9 cellular contexts compared by ENCODE assay signal in genomic region chr13:94239135-94239534, GRCh38.
A peak's percentile ranks its signal among the peaks of the same experiment; 100 is the strongest.
DNase-seq lines count a peak whose midpoint lies in the region; ATAC-seq and TF ChIP-seq lines count a peak whose summit lies in the region.
"Had no signal": no experiment of that assay in that cellular context is flagged by ENCODE, and none has a peak within 500 bp of the region (broad histone marks: within the 10 kb centered on the region; RNA-seq: fewer than 3 reads in every experiment).

No MANE protein-coding gene starts in this region.

- H3K27me3 Mint-ChIP-seq in activated CD4-positive, alpha-beta T cell treated with anti-CD3 and anti-CD28 coated beads for 36 hours = no peaks in the 10 kb centered on the region

- H3K4me3 Mint-ChIP-seq in activated CD4-positive, alpha-beta T cell treated with anti-CD3 and anti-CD28 coated beads for 36 hours = no peak overlapping the region

- peaks cover 40% of the 10 kb centered on the region for H3K4me1 Mint-ChIP-seq in activated CD4-positive, alpha-beta T cell treated with anti-CD3 and anti-CD28 coated beads for 36 hours

- no peak overlapping the region for H3K9ac ChIP-seq in adipocyte (ENCODE audit: low read length)

- H3K9me3 ChIP-seq in adipocyte (ENCODE audit: control insufficient read depth, low read length) (no peaks in the 10 kb centered on the region), spleen (no peaks in the 10 kb centered on the region)

- TF ChIP-seq CTCF in spleen (IDR thresholded peaks at IDR 0.05 in 8 of 11, conservative IDR thresholded peaks at IDR 0.05 in 3 of 11) = no peak

- peak; percentile 23 for DNase-seq in activated CD4-positive, alpha-beta T cell treated with anti-CD3 and anti-CD28 coated beads for 36 hours
- no peak for DNase-seq in activated CD4-positive, alpha-beta T cell treated with anti-CD3 and anti-CD28 coated beads, Interleukin-2, amount 50 U/mL, for 1 hour
- DNase-seq in adipocyte (ENCODE audit: low read depth) = peak; percentile 38
- peak; percentile 7 for DNase-seq in putamen (ENCODE audit: low spot score)
- DNase-seq in spleen = no peak
- DNase-seq in posterior vena cava (ENCODE audit: low spot score) = no peak
- DNase-seq: NCI-H2029 had no signal

- H3K4me3 ChIP-seq in adipocyte (ENCODE audit: low read length) = no peak overlapping the region
- H3K4me3 ChIP-seq in spleen = no peak overlapping the region

- CTCF ChIA-PET in activated CD4-positive, alpha-beta T cell treated with anti-CD3 and anti-CD28 coated beads for 36 hours (lab: Charles Lee) = interaction anchor here (0.6 to 2.0 kb wide), 3 partner anchors 21 to 607 kb away, joined by 3 to 5 read pairs (median 3); no protein-coding TSS in a partner anchor

- no peak for TF ChIP-seq POLR2A in spleen (IDR thresholded peaks at IDR 0.05)

- peak; percentile 68 for ATAC-seq in activated CD4-positive, alpha-beta T cell treated with anti-CD3 and anti-CD28 coated beads for 36 hours
- ATAC-seq in HG02938 (IDR thresholded peaks at IDR 0.05; ENCODE audit: unreplicated experiment) (peak; percentile 61), GM21381 (IDR thresholded peaks at IDR 0.05; ENCODE audit: unreplicated experiment) (no peak)

- H3K27ac ChIP-seq in spleen = no peak overlapping the region

- no peaks in the 10 kb centered on the region for H3K9me3 Mint-ChIP-seq in activated CD4-positive, alpha-beta T cell treated with anti-CD3 and anti-CD28 coated beads for 36 hours (ENCODE audit: low read depth)

- H3K36me3 ChIP-seq in adipocyte (ENCODE audit: control insufficient read depth, insufficient read depth, low read length, severe bottlenecking) (no peaks in the 10 kb centered on the region), spleen (no peaks in the 10 kb centered on the region)

- WGBS in spleen, 5 donors = 20 to 30% (median 24%) methylated on average over 3 of the region's 3 CpGs

- no peak overlapping the region for H3K27ac Mint-ChIP-seq in activated CD4-positive, alpha-beta T cell treated with anti-CD3 and anti-CD28 coated beads for 36 hours

- POLR2A ChIA-PET in activated CD4-positive, alpha-beta T cell treated with anti-CD3 and anti-CD28 coated beads for 36 hours (lab: Charles Lee) = interaction anchor here (0.5 kb wide), 1 partner anchor 9 kb away, joined by 3 read pairs; no protein-coding TSS in a partner anchor

- peaks cover 11% of the 10 kb centered on the region for H3K4me1 ChIP-seq in adipocyte (ENCODE audit: control insufficient read depth, insufficient read depth, low read length)
- peaks cover 0 to 17% (median 11%) of the 10 kb centered on the region in 6 donors for H3K4me1 ChIP-seq in spleen

- no peaks in the 10 kb centered on the region for H3K36me3 Mint-ChIP-seq in activated CD4-positive, alpha-beta T cell treated with anti-CD3 and anti-CD28 coated beads for 36 hours (ENCODE audit: low read depth)

- no peaks in the 10 kb centered on the region for H3K27me3 ChIP-seq in adipocyte (replicated peaks; ENCODE audit: control insufficient read depth, insufficient read depth, low read length)
- no peaks in the 10 kb centered on the region for H3K27me3 ChIP-seq in spleen (replicated peaks in 1 of 7)

- intact Hi-C loops in activated CD4-positive, alpha-beta T cell treated with anti-CD3 and anti-CD28 coated beads for 36 hours (cut with DNase I, micrococcal nuclease) = loop anchor here (1.0 to 10.0 kb wide), 5 partner anchors 113 to 445 kb away; partner anchors contain the start of gene GPR180 (in 1 of the 2)
- intact Hi-C loops in spleen (cut with DNase I; ENCODE audit: low total_unique reads) (no loop called here), posterior vena cava (cut with DNase I) (loop anchor here in 1 of 2 donors (5.0 kb wide), 1 partner anchor 1092 kb away; no protein-coding TSS in a partner anchor)

Comparison
In these comparisons a context has a peak if more than half of its experiments do, and no peak if none do; other contexts are left out.
1. DNase-seq: peak in activated CD4-positive, alpha-beta T cell treated with anti-CD3 and anti-CD28 coated beads for 36 hours (single experiment), adipocyte (single experiment) and putamen (single experiment); none in activated CD4-positive, alpha-beta T cell treated with anti-CD3 and anti-CD28 coated beads, Interleukin-2, amount 50 U/mL, for 1 hour (single experiment), spleen (single experiment) and posterior vena cava (single experiment).